8 cellular contexts compared by ENCODE assay signal in genomic region chr3:61371123-61371522, GRCh38.
DNase-seq lines count a peak whose midpoint lies in the region; ATAC-seq and TF ChIP-seq lines count a peak whose summit lies in the region.

No MANE protein-coding gene starts in this region.

- H3K4me2 ChIP-seq in DND-41 (ENCODE audit: insufficient read depth, low read length): no peak overlapping the region
- no peak overlapping the region for H3K4me2 ChIP-seq in PC-9

- H3K27me3 ChIP-seq in DND-41 (ENCODE audit: insufficient read depth, low read length, poor library complexity) (no peaks in the 10 kb centered on the region), PC-9 (ENCODE audit: insufficient read depth, low read depth) (no peaks in the 10 kb centered on the region)

- no peaks in the 10 kb centered on the region for H3F3A ChIP-seq in PC-9 (ENCODE audit: insufficient read depth, low read depth)

- H3K9ac ChIP-seq in DND-41 (ENCODE audit: low read depth, low read length): no peak overlapping the region

- TF ChIP-seq CTCF in DND-41 (IDR thresholded peaks at IDR 0.05; ENCODE audit: borderline replicate concordance, extremely low read depth, low read length, poor library complexity, severe bottlenecking): peak; percentile 81
- TF ChIP-seq CTCF in GM20000 (IDR thresholded peaks at IDR 0.05; ENCODE audit: extremely low read depth, missing control alignments): peak; percentile 64
- peak; percentile 59 for TF ChIP-seq CTCF in PC-9 (conservative IDR thresholded peaks at IDR 0.05)

- no peaks in the 10 kb centered on the region for H3K9me2 ChIP-seq in PC-9 (ENCODE audit: insufficient read depth)

- ATAC-seq in DND-41 (ENCODE audit: insufficient read depth, low read depth): 0 out of 3 replicates have a peak, but pooled peaks have one; percentile 48
- no peak for ATAC-seq in GM21360 (IDR thresholded peaks at IDR 0.05; ENCODE audit: unreplicated experiment)

- no peak overlapping the region for H3K27ac ChIP-seq in DND-41 (ENCODE audit: low read length)
- no peak overlapping the region for H3K27ac ChIP-seq in PC-9

- H3K36me3 ChIP-seq in DND-41 (ENCODE audit: insufficient read depth, low read length): no peaks in the 10 kb centered on the region
- no peaks in the 10 kb centered on the region for H3K36me3 ChIP-seq in PC-9 (ENCODE audit: low read depth)

- CTCF ChIA-PET in PC-9 (lab: Charles Lee): no interaction called here

- POLR2A ChIA-PET in PC-9 (lab: Charles Lee; ENCODE audit: unreplicated experiment): no interaction called here

- no peaks in the 10 kb centered on the region for H3K79me2 ChIP-seq in DND-41 (ENCODE audit: insufficient read depth, low read length)
- no peaks in the 10 kb centered on the region for H3K79me2 ChIP-seq in PC-9 (ENCODE audit: low read depth)

- DNase-seq in DND-41 (peak; percentile 46), GM20000 (ENCODE audit: low spot score) (peak; percentile 42), PC-9 (no peak), glomerular visceral epithelial cell (ENCODE audit: extremely low spot score) (peak; percentile 29), T-helper 9 cell (no peak), cerebellar nuclear complex (lab: John Stamatoyannopoulos, UW) (no peak), NCI-H2196 treated with DMSO at 0.1 percent for 48 hours (lab: John Stamatoyannopoulos, UW; ENCODE audit: unreplicated experiment) (no peak)

- intact Hi-C loops in PC-9 (cut with micrococcal nuclease; ENCODE audit: unreplicated experiment): loop anchor here (5.0 kb wide), 1 partner anchor 614 kb away; no protein-coding TSS in a partner anchor

- H3K4me3 ChIP-seq in DND-41 (ENCODE audit: low read depth in 1 of 2, low read length in 2 of 2) (no peak overlapping the region), PC-9 (no peak overlapping the region)

- no peaks in the 10 kb centered on the region for H4K20me1 ChIP-seq in DND-41 (ENCODE audit: insufficient read depth, low read length)
- no peaks in the 10 kb centered on the region for H4K20me1 ChIP-seq in PC-9 (ENCODE audit: insufficient read depth)

- peak overlapping the region; percentile 47; the same call in 1 of the 2 replicates for H2AFZ ChIP-seq in DND-41 (ENCODE audit: low read depth, low read length)
- no peak overlapping the region for H2AFZ ChIP-seq in PC-9

- H3K4me1 ChIP-seq in DND-41 (ENCODE audit: insufficient read depth, low read length) (no peaks in the 10 kb centered on the region), PC-9 (replicated peaks; ENCODE audit: insufficient read depth) (no peaks in the 10 kb centered on the region)

- BruUV-seq in PC-9 (replicated peaks; lab: Mats Ljungman, UMichigan): no TSS peak

- H3K9me3 ChIP-seq in DND-41 (ENCODE audit: insufficient read depth, low read length, severe bottlenecking) (no peaks in the 10 kb centered on the region), PC-9 (ENCODE audit: insufficient read depth, low read depth) (no peaks in the 10 kb centered on the region)

Comparison
In these comparisons a context has a peak if more than half of its experiments do, and no peak if none do; other contexts are left out.
1. DNase-seq: peak in DND-41 (single experiment), GM20000 (single experiment) and glomerular visceral epithelial cell (single experiment); none in PC-9 (0 of 2), T-helper 9 cell (single experiment), cerebellar nuclear complex (0 of 2) and NCI-H2196 treated with DMSO at 0.1 percent for 48 hours (single experiment).
2. Peak in every context shown above with its lines, with median percentiles within 50 percentile points of each other: CTCF ChIP-seq.